Comparison of ENCODE assay signal across 1 cellular context in genomic region chr3:121836069-121836468, GRCh38.
TF ChIP-seq lines count a peak whose summit lies in the region.

No MANE protein-coding gene starts in this region.

TF ChIP-seq in GM12878, 131 proteins besides CTCF, POLR2A, EP300 and RAD21:
- 0 out of 2 replicates have a peak, but pooled peaks have one; percentile 19 for TF ChIP-seq NFIC (IDR thresholded peaks at IDR 0.05; ENCODE audit: low read depth, low read length)
- TF ChIP-seq RUNX3 (IDR thresholded peaks at IDR 0.05; ENCODE audit: low read length), result peak; percentile 49; the same call in 1 of the 2 replicates
- TF ChIP-seq ZBED1 (IDR thresholded peaks at IDR 0.05; ENCODE audit: borderline replicate concordance), result 0 out of 2 replicates have a peak, but pooled peaks have one; percentile 30
- TF ChIP-seq BHLHE40 (IDR thresholded peaks at IDR 0.05; ENCODE audit: borderline replicate concordance in 1 of 2, low read depth in 2 of 2, low read length in 1 of 2), result no peak
- peak; percentile 58; the same call in 1 of the 2 replicates for TF ChIP-seq SPI1 (IDR thresholded peaks at IDR 0.05; ENCODE audit: borderline replicate concordance, insufficient read depth, low read depth, low read length)
- no peak for TF ChIP-seq CHD2 (IDR thresholded peaks at IDR 0.05; ENCODE audit: borderline replicate concordance, low read depth, low read length)
- TF ChIP-seq, protein P1, sequence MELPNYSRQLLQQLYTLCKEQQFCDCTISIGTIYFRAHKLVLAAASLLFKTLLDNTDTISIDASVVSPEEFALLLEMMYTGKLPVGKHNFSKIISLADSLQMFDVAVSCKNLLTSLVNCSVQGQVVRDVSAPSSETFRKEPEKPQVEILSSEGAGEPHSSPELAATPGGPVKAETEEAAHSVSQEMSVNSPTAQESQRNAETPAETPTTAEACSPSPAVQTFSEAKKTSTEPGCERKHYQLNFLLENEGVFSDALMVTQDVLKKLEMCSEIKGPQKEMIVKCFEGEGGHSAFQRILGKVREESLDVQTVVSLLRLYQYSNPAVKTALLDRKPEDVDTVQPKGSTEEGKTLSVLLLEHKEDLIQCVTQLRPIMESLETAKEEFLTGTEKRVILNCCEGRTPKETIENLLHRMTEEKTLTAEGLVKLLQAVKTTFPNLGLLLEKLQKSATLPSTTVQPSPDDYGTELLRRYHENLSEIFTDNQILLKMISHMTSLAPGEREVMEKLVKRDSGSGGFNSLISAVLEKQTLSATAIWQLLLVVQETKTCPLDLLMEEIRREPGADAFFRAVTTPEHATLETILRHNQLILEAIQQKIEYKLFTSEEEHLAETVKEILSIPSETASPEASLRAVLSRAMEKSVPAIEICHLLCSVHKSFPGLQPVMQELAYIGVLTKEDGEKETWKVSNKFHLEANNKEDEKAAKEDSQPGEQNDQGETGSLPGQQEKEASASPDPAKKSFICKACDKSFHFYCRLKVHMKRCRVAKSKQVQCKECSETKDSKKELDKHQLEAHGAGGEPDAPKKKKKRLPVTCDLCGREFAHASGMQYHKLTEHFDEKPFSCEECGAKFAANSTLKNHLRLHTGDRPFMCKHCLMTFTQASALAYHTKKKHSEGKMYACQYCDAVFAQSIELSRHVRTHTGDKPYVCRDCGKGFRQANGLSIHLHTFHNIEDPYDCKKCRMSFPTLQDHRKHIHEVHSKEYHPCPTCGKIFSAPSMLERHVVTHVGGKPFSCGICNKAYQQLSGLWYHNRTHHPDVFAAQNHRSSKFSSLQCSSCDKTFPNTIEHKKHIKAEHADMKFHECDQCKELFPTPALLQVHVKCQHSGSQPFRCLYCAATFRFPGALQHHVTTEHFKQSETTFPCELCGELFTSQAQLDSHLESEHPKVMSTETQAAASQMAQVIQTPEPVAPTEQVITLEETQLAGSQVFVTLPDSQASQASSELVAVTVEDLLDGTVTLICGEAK (IDR thresholded peaks at IDR 0.05; ENCODE audit: borderline replicate concordance), result 0 out of 2 replicates have a peak, but pooled peaks have one; percentile 6
- TF ChIP-seq, protein P2, sequence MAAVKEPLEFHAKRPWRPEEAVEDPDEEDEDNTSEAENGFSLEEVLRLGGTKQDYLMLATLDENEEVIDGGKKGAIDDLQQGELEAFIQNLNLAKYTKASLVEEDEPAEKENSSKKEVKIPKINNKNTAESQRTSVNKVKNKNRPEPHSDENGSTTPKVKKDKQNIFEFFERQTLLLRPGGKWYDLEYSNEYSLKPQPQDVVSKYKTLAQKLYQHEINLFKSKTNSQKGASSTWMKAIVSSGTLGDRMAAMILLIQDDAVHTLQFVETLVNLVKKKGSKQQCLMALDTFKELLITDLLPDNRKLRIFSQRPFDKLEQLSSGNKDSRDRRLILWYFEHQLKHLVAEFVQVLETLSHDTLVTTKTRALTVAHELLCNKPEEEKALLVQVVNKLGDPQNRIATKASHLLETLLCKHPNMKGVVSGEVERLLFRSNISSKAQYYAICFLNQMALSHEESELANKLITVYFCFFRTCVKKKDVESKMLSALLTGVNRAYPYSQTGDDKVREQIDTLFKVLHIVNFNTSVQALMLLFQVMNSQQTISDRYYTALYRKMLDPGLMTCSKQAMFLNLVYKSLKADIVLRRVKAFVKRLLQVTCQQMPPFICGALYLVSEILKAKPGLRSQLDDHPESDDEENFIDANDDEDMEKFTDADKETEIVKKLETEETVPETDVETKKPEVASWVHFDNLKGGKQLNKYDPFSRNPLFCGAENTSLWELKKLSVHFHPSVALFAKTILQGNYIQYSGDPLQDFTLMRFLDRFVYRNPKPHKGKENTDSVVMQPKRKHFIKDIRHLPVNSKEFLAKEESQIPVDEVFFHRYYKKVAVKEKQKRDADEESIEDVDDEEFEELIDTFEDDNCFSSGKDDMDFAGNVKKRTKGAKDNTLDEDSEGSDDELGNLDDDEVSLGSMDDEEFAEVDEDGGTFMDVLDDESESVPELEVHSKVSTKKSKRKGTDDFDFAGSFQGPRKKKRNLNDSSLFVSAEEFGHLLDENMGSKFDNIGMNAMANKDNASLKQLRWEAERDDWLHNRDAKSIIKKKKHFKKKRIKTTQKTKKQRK (IDR thresholded peaks at IDR 0.05; ENCODE audit: low read depth, low read length), result no peak
